In genomic region chr1:23719162-23719820, GRCh38 we compare ENCODE assay signal across 14 cellular contexts. TPM values are rescaled to one million over a fixed set of nuclear protein-coding genes. Genes with fewer than 3 reads are reported as not detected.
DNase-seq lines count a peak whose midpoint lies in the region; ATAC-seq and TF ChIP-seq lines count a peak whose summit lies in the region.
"Had no signal": no experiment of that assay in that cellular context is flagged by ENCODE, and none has a peak within 500 bp of the region (broad histone marks: within the 10 kb centered on the region; RNA-seq: fewer than 3 reads in every experiment).

No MANE protein-coding gene starts in this region.

- intact Hi-C loops in CD8-positive, alpha-beta T cell (cut with DNase I, micrococcal nuclease) = no loop called here
- intact Hi-C loops in colonic mucosa (cut with DNase I) = no loop called here

- H3K9me3 ChIP-seq in CD8-positive, alpha-beta T cell (ENCODE audit: low read length) = no peaks in the 10 kb centered on the region
- H3K9me3 ChIP-seq in colonic mucosa = no peaks in the 10 kb centered on the region
- H3K9me3 ChIP-seq: left ventricle myocardium inferior had no signal

- peak overlapping the region; percentile 21 for H3K27ac Mint-ChIP-seq in CD8-positive, alpha-beta T cell
- peak overlapping the region; percentile 46 for H3K27ac Mint-ChIP-seq in activated naive CD8-positive, alpha-beta T cell treated with anti-CD3 and anti-CD28 coated beads, Interleukin-2, amount 50 U/mL, for 24 hours
- H3K27ac Mint-ChIP-seq: activated naive CD8-positive, alpha-beta T cell had no signal

- DNase-seq in CD8-positive, alpha-beta T cell = no peak
- DNase-seq in LHCN-M2 (ENCODE audit: low read depth) (peak; percentile 60), left lobe of liver (ENCODE audit: low spot score) (no peak), NCI-H2081 treated with DMSO at 0.1 percent for 48 hours (lab: John Stamatoyannopoulos, UW) (no peak), DMS153 treated with DMSO at 0.1 percent for 48 hours (lab: John Stamatoyannopoulos, UW; ENCODE audit: unreplicated experiment) (no peak), colonic mucosa (no peak), SKM-1 (lab: John Stamatoyannopoulos, UW; ENCODE audit: unreplicated experiment) (no peak)
- no peak for DNase-seq in activated naive CD8-positive, alpha-beta T cell treated with anti-CD3 and anti-CD28 coated beads, Interleukin-2, amount 50 U/mL, for 24 hours
- DNase-seq: head of caudate nucleus, left ventricle myocardium inferior, NCI-H187 treated with DMSO at 0.1 percent for 48 hours, T1000 had no signal

- H3K36me3 Mint-ChIP-seq in CD8-positive, alpha-beta T cell = peaks cover 2% of the 10 kb centered on the region
- H3K36me3 Mint-ChIP-seq in activated naive CD8-positive, alpha-beta T cell treated with anti-CD3 and anti-CD28 coated beads, Interleukin-2, amount 50 U/mL, for 24 hours (ENCODE audit: low read depth) = peaks cover 5% of the 10 kb centered on the region

- no peak overlapping the region for H3K9ac ChIP-seq in colonic mucosa (ENCODE audit: low read depth in 2 of 2, low read length in 2 of 2)
- H3K9ac ChIP-seq: GM23248 had no signal

- CTCF ChIA-PET in CD8-positive, alpha-beta T cell (lab: Charles Lee) = no interaction called here

- no peaks in the 10 kb centered on the region for H3K27me3 Mint-ChIP-seq in CD8-positive, alpha-beta T cell (ENCODE audit: low read depth)
- H3K27me3 Mint-ChIP-seq in activated naive CD8-positive, alpha-beta T cell treated with anti-CD3 and anti-CD28 coated beads, Interleukin-2, amount 50 U/mL, for 24 hours = no peaks in the 10 kb centered on the region
- H3K27me3 Mint-ChIP-seq: activated naive CD8-positive, alpha-beta T cell had no signal

- POLR2A ChIA-PET in CD8-positive, alpha-beta T cell (lab: Charles Lee) = no interaction called here

- no peak overlapping the region for H3K27ac ChIP-seq in CD8-positive, alpha-beta T cell (ENCODE audit: low read depth, low read length)
- H3K27ac ChIP-seq in colonic mucosa = no peak overlapping the region
- H3K27ac ChIP-seq: GM23248, left ventricle myocardium inferior had no signal

- TF ChIP-seq CTCF in CD8-positive, alpha-beta T cell (IDR thresholded peaks at IDR 0.05) = no peak
- TF ChIP-seq CTCF in colonic mucosa (IDR thresholded peaks at IDR 0.05) = no peak

- no peak overlapping the region for H3K4me3 ChIP-seq in CD8-positive, alpha-beta T cell (ENCODE audit: low read depth, low read length)
- no peak overlapping the region for H3K4me3 ChIP-seq in colonic mucosa
- H3K4me3 ChIP-seq: GM23248, left ventricle myocardium inferior had no signal

- no peaks in the 10 kb centered on the region for H3K27me3 ChIP-seq in CD8-positive, alpha-beta T cell (ENCODE audit: insufficient read depth, low read length)
- no peaks in the 10 kb centered on the region for H3K27me3 ChIP-seq in colonic mucosa

- no peaks in the 10 kb centered on the region for H3K4me1 ChIP-seq in CD8-positive, alpha-beta T cell (ENCODE audit: insufficient read depth, low read length)
- no peaks in the 10 kb centered on the region for H3K4me1 ChIP-seq in colonic mucosa

- peaks cover 7% of the 10 kb centered on the region for H3K4me1 Mint-ChIP-seq in CD8-positive, alpha-beta T cell (ENCODE audit: low read depth)
- peaks cover 35% of the 10 kb centered on the region for H3K4me1 Mint-ChIP-seq in activated naive CD8-positive, alpha-beta T cell treated with anti-CD3 and anti-CD28 coated beads, Interleukin-2, amount 50 U/mL, for 24 hours

- no peaks in the 10 kb centered on the region for H3K36me3 ChIP-seq in CD8-positive, alpha-beta T cell (ENCODE audit: insufficient read depth, low read length)
- H3K36me3 ChIP-seq in colonic mucosa = no peaks in the 10 kb centered on the region
- H3K36me3 ChIP-seq: left ventricle myocardium inferior had no signal

- ATAC-seq in CD8-positive, alpha-beta T cell = no peak
- no peak for ATAC-seq in activated naive CD8-positive, alpha-beta T cell treated with anti-CD3 and anti-CD28 coated beads, Interleukin-2, amount 50 U/mL, for 24 hours
- peak; percentile 87 for ATAC-seq in left lobe of liver

- H3K9me3 Mint-ChIP-seq in CD8-positive, alpha-beta T cell = no peaks in the 10 kb centered on the region
- no peaks in the 10 kb centered on the region for H3K9me3 Mint-ChIP-seq in activated naive CD8-positive, alpha-beta T cell treated with anti-CD3 and anti-CD28 coated beads, Interleukin-2, amount 50 U/mL, for 24 hours

- H3K4me3 Mint-ChIP-seq in CD8-positive, alpha-beta T cell = no peak overlapping the region
- H3K4me3 Mint-ChIP-seq in activated naive CD8-positive, alpha-beta T cell treated with anti-CD3 and anti-CD28 coated beads, Interleukin-2, amount 50 U/mL, for 24 hours = no peak overlapping the region
- H3K4me3 Mint-ChIP-seq: activated naive CD8-positive, alpha-beta T cell had no signal

RNA-seq across cellular contexts. Expression of gene ELOA, which starts 24.0 kb away (rescaled TPM):
- total RNA-seq in CD8-positive, alpha-beta T cell = 10 to 100 TPM; 41.5 to 43.3 TPM
- total RNA-seq in LHCN-M2 (2014; rRNA removed) (54.2 and 57.1 TPM in 2 replicates), left lobe of liver (35.2 TPM), colonic mucosa (10 to 100 TPM; 32.6 to 33.0 TPM)
- 25.7 TPM for polyA plus RNA-seq in LHCN-M2 (2012)

RNA-seq across cellular contexts. Expression of gene RPL11, which starts 27.7 kb away (rescaled TPM):
- 1,000 to 10,000 TPM; 2,153 to 2,178 TPM for total RNA-seq in CD8-positive, alpha-beta T cell
- 700 and 757 TPM in 2 replicates for total RNA-seq in LHCN-M2 (2014; rRNA removed)
- polyA plus RNA-seq in LHCN-M2 (2012) = 2,123 TPM
- 306 TPM for total RNA-seq in left lobe of liver
- total RNA-seq in colonic mucosa = 100 to 1,000 TPM; 871 to 897 TPM

RNA-seq across cellular contexts. Expression of gene PITHD1, which starts 58.9 kb away (rescaled TPM):
- total RNA-seq in CD8-positive, alpha-beta T cell = 100 to 1,000 TPM; 112 to 117 TPM
- total RNA-seq in LHCN-M2 (2014; rRNA removed) (52.5 and 84.5 TPM in 2 replicates), left lobe of liver (32.9 TPM), colonic mucosa (10 to 100 TPM; 51.5 to 51.6 TPM)
- polyA plus RNA-seq in LHCN-M2 (2012) = 32.1 TPM
